ENCODE assay signal across 31 cellular contexts in the genomic region with DNA sequence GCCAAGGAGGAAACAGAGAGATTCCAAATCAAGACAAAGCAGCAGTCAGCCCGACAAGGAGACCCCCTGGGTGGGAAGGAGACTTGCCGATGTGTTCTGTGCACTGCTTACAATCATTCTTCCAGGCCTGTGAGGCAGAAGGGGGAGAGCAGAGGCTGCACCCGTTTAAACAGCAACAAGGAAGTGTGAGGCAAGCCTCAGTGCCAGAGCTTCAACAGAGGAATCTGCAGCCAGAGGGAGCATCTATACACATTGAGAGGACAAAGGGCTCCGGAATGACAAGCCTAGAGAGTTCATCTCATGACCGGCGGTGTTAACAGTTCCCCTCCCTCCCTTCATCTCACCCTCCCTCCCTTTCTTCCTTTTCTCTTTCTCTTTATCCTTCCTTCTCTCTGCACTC.
DNase-seq lines count a peak whose midpoint lies in the region; ATAC-seq and TF ChIP-seq lines count a peak whose summit lies in the region.
"Had no signal": no experiment of that assay in that cellular context is flagged by ENCODE, and none has a peak within 500 bp of the region (broad histone marks: within the 10 kb centered on the region; RNA-seq: fewer than 3 reads in every experiment).

No MANE protein-coding gene starts in this region.

- POLR2A ChIA-PET in WTC11 (lab: Charles Lee): no interaction called here

- peak overlapping the region; percentile 53; the same call in 1 of the 2 replicates for H3K27ac Mint-ChIP-seq in WTC11
- no peak overlapping the region for H3K27ac Mint-ChIP-seq in activated naive CD4-positive, alpha-beta T cell treated with anti-CD3 and anti-CD28 coated beads, Interleukin-2, amount 10 ng/mL, durations not matched to agents 7 days and 5 days
- H3K27ac Mint-ChIP-seq: activated naive CD4-positive, alpha-beta T cell treated with anti-CD3 and anti-CD28 coated beads, Interleukin-2, amount 50 U/mL, for 72 hours; CD4-positive, alpha-beta T cell; natural killer cell; stimulated activated naive CD8-positive, alpha-beta T cell treated with anti-CD3 and anti-CD28 coated beads, Interleukin-15, amount 100 ng/mL, for 72 hours had no signal

- H3K4me3 ChIP-seq in iPS-15b (ENCODE audit: low read depth, low read length): peak overlapping the region; percentile 30
- H3K4me3 ChIP-seq: cardiac muscle cell, esophagus squamous epithelium, gastroesophageal sphincter, pancreas, tibial artery had no signal

- peaks cover 4% of the 10 kb centered on the region for H3K36me3 Mint-ChIP-seq in WTC11
- no peaks in the 10 kb centered on the region for H3K36me3 Mint-ChIP-seq in activated naive CD4-positive, alpha-beta T cell treated with anti-CD3 and anti-CD28 coated beads, Interleukin-2, amount 10 ng/mL, durations not matched to agents 7 days and 5 days
- H3K36me3 Mint-ChIP-seq: natural killer cell had no signal

- CTCF ChIA-PET in WTC11 (lab: Charles Lee): interaction anchor here (0.6 to 1.3 kb wide), 12 partner anchors 10 to 417 kb away, joined by 3 to 7 read pairs (median 4); no protein-coding TSS in a partner anchor
- CTCF ChIA-PET in activated naive CD4-positive, alpha-beta T cell treated with anti-CD3 and anti-CD28 coated beads, Interleukin-2, amount 10 ng/mL, durations not matched to agents 7 days and 5 days (lab: Charles Lee): no interaction called here

- H3K27me3 Mint-ChIP-seq in WTC11 (ENCODE audit: low read depth): peaks cover 1% of the 10 kb centered on the region; the same call in 1 of the 2 replicates
- H3K27me3 Mint-ChIP-seq in activated naive CD4-positive, alpha-beta T cell treated with anti-CD3 and anti-CD28 coated beads, Interleukin-2, amount 10 ng/mL, durations not matched to agents 7 days and 5 days: peaks cover 18% of the 10 kb centered on the region

- H3K9ac ChIP-seq in iPS-15b (ENCODE audit: low read depth, low read length): peak overlapping the region; percentile 56

- peaks cover 20% of the 10 kb centered on the region for H3K4me1 Mint-ChIP-seq in WTC11
- no peaks in the 10 kb centered on the region for H3K4me1 Mint-ChIP-seq in activated naive CD4-positive, alpha-beta T cell treated with anti-CD3 and anti-CD28 coated beads, Interleukin-2, amount 10 ng/mL, durations not matched to agents 7 days and 5 days
- H3K4me1 Mint-ChIP-seq: natural killer cell; stimulated activated naive CD8-positive, alpha-beta T cell treated with anti-CD3 and anti-CD28 coated beads, Interleukin-15, amount 100 ng/mL, for 72 hours had no signal

- peaks cover 2% of the 10 kb centered on the region for H3K27me3 ChIP-seq in iPS-15b (ENCODE audit: control insufficient read depth, insufficient read depth, low read length)
- H3K27me3 ChIP-seq: cardiac muscle cell, tibial artery had no signal

- H3K9me3 ChIP-seq in iPS-15b (ENCODE audit: control insufficient read depth, insufficient read depth, low read length): no peaks in the 10 kb centered on the region
- H3K9me3 ChIP-seq: esophagus squamous epithelium, pancreas had no signal

- H3K36me3 ChIP-seq in iPS-15b (ENCODE audit: control insufficient read depth, insufficient read depth, low read length): no peaks in the 10 kb centered on the region
- H3K36me3 ChIP-seq: cardiac muscle cell, esophagus squamous epithelium, gastroesophageal sphincter, pancreas, tibial artery had no signal

- H3K9me3 Mint-ChIP-seq in WTC11: peaks cover 10% of the 10 kb centered on the region
- no peaks in the 10 kb centered on the region for H3K9me3 Mint-ChIP-seq in activated naive CD4-positive, alpha-beta T cell treated with anti-CD3 and anti-CD28 coated beads, Interleukin-2, amount 10 ng/mL, durations not matched to agents 7 days and 5 days
- H3K9me3 Mint-ChIP-seq: CD4-positive, alpha-beta T cell had no signal

- ATAC-seq in WTC11: peak; percentile 99
- no peak for ATAC-seq in HG02870 (IDR thresholded peaks at IDR 0.05; ENCODE audit: unreplicated experiment)
- ATAC-seq: activated naive CD4-positive, alpha-beta T cell treated with anti-CD3 and anti-CD28 coated beads, Interleukin-2, amount 50 U/mL, for 72 hours; gastroesophageal sphincter; HepG2; left lobe of liver; natural killer cell; pancreas; sciatic nerve; stimulated activated naive CD8-positive, alpha-beta T cell treated with anti-CD3 and anti-CD28 coated beads, Interleukin-15, amount 100 ng/mL, for 72 hours had no signal

- H3K4me3 Mint-ChIP-seq in WTC11: peak overlapping the region; percentile 42
- no peak overlapping the region for H3K4me3 Mint-ChIP-seq in activated naive CD4-positive, alpha-beta T cell treated with anti-CD3 and anti-CD28 coated beads, Interleukin-2, amount 10 ng/mL, durations not matched to agents 7 days and 5 days
- H3K4me3 Mint-ChIP-seq: CD4-positive, alpha-beta T cell; natural killer cell; stimulated activated naive CD8-positive, alpha-beta T cell treated with anti-CD3 and anti-CD28 coated beads, Interleukin-15, amount 100 ng/mL, for 72 hours had no signal

- TF ChIP-seq CTCF in WTC11 (IDR thresholded peaks at IDR 0.05): no peak

- H3K4me1 ChIP-seq in iPS-15b (ENCODE audit: control insufficient read depth, insufficient read depth, low read length): peaks cover 4% of the 10 kb centered on the region
- H3K4me1 ChIP-seq: esophagus squamous epithelium, pancreas had no signal

- DNase-seq in DMS53 (lab: John Stamatoyannopoulos, UW) (peak; percentile 17), DMS53 treated with DMSO at 0.1 percent for 48 hours (lab: John Stamatoyannopoulos, UW; ENCODE audit: unreplicated experiment) (no peak), WTC11 (ENCODE audit: low spot score) (peak; percentile 32), retina (peak; percentile 58), GOT3 (lab: John Stamatoyannopoulos, UW) (no peak)
- DNase-seq in activated naive CD4-positive, alpha-beta T cell treated with anti-CD3 and anti-CD28 coated beads, Interleukin-2, amount 10 ng/mL, durations not matched to agents 7 days and 5 days: no peak
- DNase-seq: activated CD4-positive, alpha-beta T cell treated with anti-CD3 and anti-CD28 coated beads, Interleukin-2, amount 50 U/mL, for 48 hours; activated CD4-positive, CD25-positive, alpha-beta regulatory T cell; activated CD8-positive, alpha-beta memory T cell treated with anti-CD3 and anti-CD28 coated beads, Interleukin-2, amount 50 U/mL, for 4 hours; anterior cingulate cortex; CD4-positive, alpha-beta T cell; DMS 273 treated with DMSO at 0.1 percent for 48 hours; esophagus squamous epithelium; midbrain; natural killer cell; NCI-H1092; NCI-H187 treated with DMSO at 0.1 percent for 48 hours; NCI-H226; NCI-H774; pancreas; SHP77; stimulated activated naive CD8-positive, alpha-beta T cell treated with anti-CD3 and anti-CD28 coated beads, Interleukin-15, amount 100 ng/mL, for 72 hours; tibial artery had no signal

TF ChIP-seq in WTC11, 78 proteins besides CTCF, POLR2A, EP300 and RAD21 (continues in another document):
- TF ChIP-seq, protein P1, sequence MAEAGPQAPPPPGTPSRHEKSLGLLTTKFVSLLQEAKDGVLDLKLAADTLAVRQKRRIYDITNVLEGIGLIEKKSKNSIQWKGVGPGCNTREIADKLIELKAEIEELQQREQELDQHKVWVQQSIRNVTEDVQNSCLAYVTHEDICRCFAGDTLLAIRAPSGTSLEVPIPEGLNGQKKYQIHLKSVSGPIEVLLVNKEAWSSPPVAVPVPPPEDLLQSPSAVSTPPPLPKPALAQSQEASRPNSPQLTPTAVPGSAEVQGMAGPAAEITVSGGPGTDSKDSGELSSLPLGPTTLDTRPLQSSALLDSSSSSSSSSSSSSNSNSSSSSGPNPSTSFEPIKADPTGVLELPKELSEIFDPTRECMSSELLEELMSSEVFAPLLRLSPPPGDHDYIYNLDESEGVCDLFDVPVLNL (CRISPR knock-in tag; IDR thresholded peaks at IDR 0.05; ENCODE audit: borderline replicate concordance, low read depth): no peak
- TF ChIP-seq, protein P2, sequence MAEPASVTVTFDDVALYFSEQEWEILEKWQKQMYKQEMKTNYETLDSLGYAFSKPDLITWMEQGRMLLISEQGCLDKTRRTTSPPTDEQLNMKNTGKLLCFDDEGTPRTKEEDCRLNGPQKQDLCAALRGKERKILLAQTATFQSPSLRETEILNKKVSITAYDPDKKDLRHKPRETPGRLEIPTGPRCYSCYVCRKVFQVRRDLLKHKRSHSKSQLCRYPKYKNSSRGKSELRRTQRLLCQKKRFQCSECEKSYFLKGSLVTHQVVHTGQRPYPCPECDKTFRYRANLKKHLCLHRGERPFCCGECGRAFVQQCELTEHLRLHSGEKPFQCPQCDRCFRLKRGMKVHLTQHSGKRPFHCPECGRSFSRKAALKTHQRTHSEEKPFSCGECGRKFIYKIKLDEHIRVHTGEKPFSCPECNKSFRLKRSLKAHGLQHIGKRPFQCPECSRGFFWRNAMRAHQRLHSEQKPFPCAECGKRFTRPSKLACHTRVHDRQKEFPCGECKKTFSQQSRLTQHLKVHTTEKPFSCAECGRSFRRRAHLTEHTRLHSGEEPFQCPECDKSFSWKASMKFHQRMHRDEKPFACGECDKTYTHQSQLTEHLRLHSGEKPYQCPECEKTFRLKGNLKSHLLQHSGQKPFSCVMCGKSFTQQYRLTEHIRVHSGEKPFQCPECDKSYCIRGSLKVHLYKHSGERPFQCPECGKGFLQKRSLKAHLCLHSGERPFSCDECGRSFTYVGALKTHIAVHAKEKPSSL (CRISPR knock-in tag; conservative IDR thresholded peaks at IDR 0.05): no peak
- TF ChIP-seq, protein P3, sequence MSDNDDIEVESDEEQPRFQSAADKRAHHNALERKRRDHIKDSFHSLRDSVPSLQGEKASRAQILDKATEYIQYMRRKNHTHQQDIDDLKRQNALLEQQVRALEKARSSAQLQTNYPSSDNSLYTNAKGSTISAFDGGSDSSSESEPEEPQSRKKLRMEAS (CRISPR knock-in tag; IDR thresholded peaks at IDR 0.05): no peak
- TF ChIP-seq, protein P4, sequence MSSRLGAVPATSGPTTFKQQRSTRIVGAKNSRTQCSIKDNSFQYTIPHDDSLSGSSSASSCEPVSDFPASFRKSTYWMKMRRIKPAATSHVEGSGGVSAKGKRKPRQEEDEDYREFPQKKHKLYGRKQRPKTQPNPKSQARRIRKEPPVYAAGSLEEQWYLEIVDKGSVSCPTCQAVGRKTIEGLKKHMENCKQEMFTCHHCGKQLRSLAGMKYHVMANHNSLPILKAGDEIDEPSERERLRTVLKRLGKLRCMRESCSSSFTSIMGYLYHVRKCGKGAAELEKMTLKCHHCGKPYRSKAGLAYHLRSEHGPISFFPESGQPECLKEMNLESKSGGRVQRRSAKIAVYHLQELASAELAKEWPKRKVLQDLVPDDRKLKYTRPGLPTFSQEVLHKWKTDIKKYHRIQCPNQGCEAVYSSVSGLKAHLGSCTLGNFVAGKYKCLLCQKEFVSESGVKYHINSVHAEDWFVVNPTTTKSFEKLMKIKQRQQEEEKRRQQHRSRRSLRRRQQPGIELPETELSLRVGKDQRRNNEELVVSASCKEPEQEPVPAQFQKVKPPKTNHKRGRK (CRISPR knock-in tag; IDR thresholded peaks at IDR 0.05; ENCODE audit: borderline replicate concordance): peak; percentile 86

Comparison
In these comparisons a context has a peak if more than half of its experiments do, and no peak if none do; other contexts are left out.
1. DNase-seq: peak in DMS53 (single experiment), WTC11 (single experiment) and retina (single experiment); none in DMS53 treated with DMSO at 0.1 percent for 48 hours (single experiment), activated naive CD4-positive, alpha-beta T cell treated with anti-CD3 and anti-CD28 coated beads, Interleukin-2, amount 10 ng/mL, durations not matched to agents 7 days and 5 days (single experiment) and GOT3 (single experiment).